Comparison of ENCODE assay signal across 25 cellular contexts in the genomic region with DNA sequence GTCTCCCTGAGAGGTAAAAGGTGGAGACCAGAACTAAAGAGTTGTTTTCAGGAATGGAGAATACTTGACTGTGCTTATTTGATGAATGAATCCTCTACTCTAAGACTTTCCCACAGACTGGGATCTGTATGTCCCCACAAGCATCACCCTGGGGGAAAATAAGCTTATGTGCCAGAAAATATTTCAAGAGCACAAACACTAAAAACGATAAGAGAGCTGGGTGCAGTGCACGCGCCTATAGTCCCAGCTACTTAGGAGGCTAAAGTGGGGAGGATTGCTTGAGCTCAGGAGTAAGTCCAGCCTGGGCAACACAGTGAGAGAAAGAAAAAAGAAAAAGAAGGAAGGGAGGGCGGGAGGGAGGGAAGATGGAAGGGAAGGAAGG.
DNase-seq lines count a peak whose midpoint lies in the region; ATAC-seq and TF ChIP-seq lines count a peak whose summit lies in the region.
"Had no signal": no experiment of that assay in that cellular context is flagged by ENCODE, and none has a peak within 500 bp of the region (broad histone marks: within the 10 kb centered on the region; RNA-seq: fewer than 3 reads in every experiment).

No MANE protein-coding gene starts in this region.

- no peaks in the 10 kb centered on the region for H3K27me3 Mint-ChIP-seq in activated naive CD8-positive, alpha-beta T cell treated with anti-CD3 and anti-CD28 coated beads, Interleukin-2, amount 10 ng/mL, durations not matched to agents 7 days and 5 days
- no peaks in the 10 kb centered on the region for H3K27me3 Mint-ChIP-seq in activated naive CD8-positive, alpha-beta T cell treated with anti-CD3 and anti-CD28 coated beads for 36 hours
- H3K27me3 Mint-ChIP-seq in effector memory CD8-positive, alpha-beta T cell = no peaks in the 10 kb centered on the region
- no peaks in the 10 kb centered on the region for H3K27me3 Mint-ChIP-seq in natural killer cell (ENCODE audit: low read depth in 2 of 2)
- H3K27me3 Mint-ChIP-seq: CD4-positive, alpha-beta memory T cell had no signal

- peaks cover 19% of the 10 kb centered on the region for H3K4me1 Mint-ChIP-seq in activated naive CD8-positive, alpha-beta T cell treated with anti-CD3 and anti-CD28 coated beads, Interleukin-2, amount 10 ng/mL, durations not matched to agents 7 days and 5 days
- H3K4me1 Mint-ChIP-seq in activated naive CD8-positive, alpha-beta T cell treated with anti-CD3 and anti-CD28 coated beads for 36 hours = peaks cover 13% of the 10 kb centered on the region
- H3K4me1 Mint-ChIP-seq in effector memory CD8-positive, alpha-beta T cell (ENCODE audit: low read depth in 2 of 2) = peaks cover 11 to 13% of the 10 kb centered on the region in 2 donors
- peaks cover 13 to 27% of the 10 kb centered on the region in 2 donors for H3K4me1 Mint-ChIP-seq in natural killer cell
- H3K4me1 Mint-ChIP-seq: neural crest cell had no signal

- TF ChIP-seq CTCF in natural killer cell (IDR thresholded peaks at IDR 0.05) = no peak

- H3K36me3 Mint-ChIP-seq in activated naive CD8-positive, alpha-beta T cell treated with anti-CD3 and anti-CD28 coated beads, Interleukin-2, amount 10 ng/mL, durations not matched to agents 7 days and 5 days = peaks cover 61% of the 10 kb centered on the region
- peaks cover 37% of the 10 kb centered on the region for H3K36me3 Mint-ChIP-seq in activated naive CD8-positive, alpha-beta T cell treated with anti-CD3 and anti-CD28 coated beads for 36 hours
- peaks cover 27% of the 10 kb centered on the region for H3K36me3 Mint-ChIP-seq in effector memory CD8-positive, alpha-beta T cell (ENCODE audit: insufficient read depth)
- H3K36me3 Mint-ChIP-seq in natural killer cell = peaks cover 3% of the 10 kb centered on the region

- peak overlapping the region; percentile 50 for H3K27ac Mint-ChIP-seq in activated naive CD8-positive, alpha-beta T cell treated with anti-CD3 and anti-CD28 coated beads, Interleukin-2, amount 10 ng/mL, durations not matched to agents 7 days and 5 days
- no peak overlapping the region for H3K27ac Mint-ChIP-seq in activated naive CD8-positive, alpha-beta T cell treated with anti-CD3 and anti-CD28 coated beads for 36 hours
- H3K27ac Mint-ChIP-seq in effector memory CD8-positive, alpha-beta T cell = peak overlapping the region; percentile 75 to 83
- H3K27ac Mint-ChIP-seq in natural killer cell = peak overlapping the region; percentile 93 to 95

- intact Hi-C loops in natural killer cell (cut with micrococcal nuclease) = loop anchor here (5.0 kb wide), 1 partner anchor 127 kb away; no protein-coding TSS in a partner anchor

- no peak for ATAC-seq in activated naive CD8-positive, alpha-beta T cell treated with anti-CD3 and anti-CD28 coated beads, Interleukin-2, amount 10 ng/mL, durations not matched to agents 7 days and 5 days (ENCODE audit: low read depth)
- ATAC-seq in effector memory CD8-positive, alpha-beta T cell (replicated peaks) = no peak
- no peak for ATAC-seq in natural killer cell
- ATAC-seq in GM18861 (IDR thresholded peaks at IDR 0.05; ENCODE audit: unreplicated experiment) = no peak
- ATAC-seq: heart right ventricle, Panc1 had no signal

- H3K9me3 Mint-ChIP-seq in activated naive CD8-positive, alpha-beta T cell treated with anti-CD3 and anti-CD28 coated beads, Interleukin-2, amount 10 ng/mL, durations not matched to agents 7 days and 5 days = peaks cover 2% of the 10 kb centered on the region
- peaks cover 2% of the 10 kb centered on the region for H3K9me3 Mint-ChIP-seq in activated naive CD8-positive, alpha-beta T cell treated with anti-CD3 and anti-CD28 coated beads for 36 hours
- H3K9me3 Mint-ChIP-seq in effector memory CD8-positive, alpha-beta T cell = no peaks in the 10 kb centered on the region
- no peaks in the 10 kb centered on the region for H3K9me3 Mint-ChIP-seq in natural killer cell
- H3K9me3 Mint-ChIP-seq: CD4-positive, alpha-beta memory T cell; neural crest cell had no signal

- POLR2A ChIA-PET in activated naive CD8-positive, alpha-beta T cell treated with anti-CD3 and anti-CD28 coated beads, Interleukin-2, amount 10 ng/mL, durations not matched to agents 7 days and 5 days (lab: Charles Lee) = interaction anchor here (0.6 kb wide), 1 partner anchor 10 kb away, joined by 3 read pairs; no protein-coding TSS in a partner anchor

- no peak for DNase-seq in activated naive CD8-positive, alpha-beta T cell treated with anti-CD3 and anti-CD28 coated beads, Interleukin-2, amount 10 ng/mL, durations not matched to agents 7 days and 5 days
- no peak for DNase-seq in activated naive CD8-positive, alpha-beta T cell treated with anti-CD3 and anti-CD28 coated beads for 36 hours
- DNase-seq in effector memory CD8-positive, alpha-beta T cell = no peak
- DNase-seq in natural killer cell (no peak), ureter (ENCODE audit: low spot score) (no peak), NCI-H446 (lab: John Stamatoyannopoulos, UW) (no peak)
- DNase-seq: activated CD8-positive, alpha-beta memory T cell treated with anti-CD3 and anti-CD28 coated beads for 24 hours; activated T-cell treated with anti-CD3 and anti-CD28 coated beads for 4 hours; CD4-positive, alpha-beta memory T cell; dermis blood vessel endothelial cell; DMS 273 treated with DMSO at 0.1 percent for 48 hours; heart right ventricle; IMR-90; lower lobe of right lung; NCI-H1436 treated with DMSO at 0.1 percent for 48 hours; NCI-H226; NCI-H774; pancreas; retina; SHP77; stimulated activated naive CD4-positive, alpha-beta T cell; upper lobe of left lung had no signal

- H3K4me3 Mint-ChIP-seq in activated naive CD8-positive, alpha-beta T cell treated with anti-CD3 and anti-CD28 coated beads, Interleukin-2, amount 10 ng/mL, durations not matched to agents 7 days and 5 days = no peak overlapping the region
- H3K4me3 Mint-ChIP-seq in activated naive CD8-positive, alpha-beta T cell treated with anti-CD3 and anti-CD28 coated beads for 36 hours = no peak overlapping the region
- H3K4me3 Mint-ChIP-seq in effector memory CD8-positive, alpha-beta T cell = no peak overlapping the region
- H3K4me3 Mint-ChIP-seq in natural killer cell = no peak overlapping the region
- H3K4me3 Mint-ChIP-seq: CD4-positive, alpha-beta memory T cell; neural crest cell had no signal
